3 cellular contexts compared by ENCODE assay signal in the genomic region with DNA sequence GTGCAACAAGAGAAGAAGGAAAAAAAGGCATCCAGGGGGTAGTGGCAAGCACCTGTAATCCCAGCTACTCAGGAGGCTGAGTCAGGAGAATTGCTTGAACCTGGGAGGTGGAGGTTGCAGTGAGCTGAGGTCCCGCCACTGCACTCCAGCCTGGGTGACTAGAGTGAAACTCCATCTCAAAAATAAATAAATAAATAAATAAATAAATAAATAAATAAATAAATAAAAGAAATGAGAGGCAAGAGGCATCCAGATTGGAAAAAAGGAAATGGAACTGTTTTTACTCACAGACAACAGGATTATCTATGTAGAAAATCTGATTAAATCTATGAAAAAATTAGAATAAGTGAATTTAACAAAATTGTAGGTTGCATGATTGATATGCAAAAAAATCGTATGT. TPM values are rescaled to one million over a fixed set of nuclear protein-coding genes. Genes with fewer than 3 reads are reported as not detected.
"Had no signal": no experiment of that assay in that cellular context is flagged by ENCODE, and none has a peak within 500 bp of the region (broad histone marks: within the 10 kb centered on the region; RNA-seq: fewer than 3 reads in every experiment).

No MANE protein-coding gene starts in this region.

RNA-seq across cellular contexts. Expression of gene LDLRAD1, which starts 23.5 kb away (rescaled TPM):
- total RNA-seq: LHCN-M2, M059J, MCF 10A had no signal
